Comparison of ENCODE assay signal across 9 cellular contexts in the genomic region with DNA sequence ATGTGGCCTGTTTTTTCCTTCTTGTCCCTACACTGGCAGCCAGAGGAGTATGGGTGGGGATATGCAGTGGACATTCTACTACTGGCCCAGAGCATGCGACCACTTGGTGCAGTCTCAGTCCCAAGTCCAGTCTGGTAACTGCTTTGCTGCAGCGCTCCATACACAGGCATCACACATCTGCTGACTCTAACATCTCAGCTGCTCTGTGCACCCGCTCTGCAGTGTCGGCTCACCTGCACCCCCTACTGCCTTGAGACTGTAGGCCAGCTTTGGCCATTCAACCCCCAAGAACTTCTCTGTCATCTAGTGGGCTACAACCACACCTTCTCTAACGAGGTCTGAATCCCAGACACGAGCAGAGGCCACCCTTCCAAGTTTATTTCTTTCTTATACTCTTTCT. TPM values are rescaled to one million over a fixed set of nuclear protein-coding genes. Genes with fewer than 3 reads are reported as not detected.
A peak's percentile ranks its signal among the peaks of the same experiment; 100 is the strongest.
DNase-seq lines count a peak whose midpoint lies in the region; ATAC-seq, FAIRE-seq and TF ChIP-seq lines count a peak whose summit lies in the region.
"Had no signal": no experiment of that assay in that cellular context is flagged by ENCODE, and none has a peak within 500 bp of the region (broad histone marks: within the 10 kb centered on the region; RNA-seq: fewer than 3 reads in every experiment).

No MANE protein-coding gene starts in this region.

- in situ Hi-C loops in HepG2 (cut with HindIII; ENCODE audit: extremely low pct_ligation_motif_present, low pct_unique_long_range_greater_than_20kb) = no loop called here

- peak; percentile 74 for TF ChIP-seq CTCF in PC-3 (conservative IDR thresholded peaks at IDR 0.05; ENCODE audit: low read depth, low read length)
- peak; percentile 81 for TF ChIP-seq CTCF in HepG2 (CRISPR knock-in tag; IDR thresholded peaks at IDR 0.05)
- TF ChIP-seq CTCF in stomach (IDR thresholded peaks at IDR 0.05) = no peak

- TF ChIP-seq POLR2A in HepG2 (IDR thresholded peaks at IDR 0.05; ENCODE audit: insufficient read depth in 1 of 2, low read depth in 2 of 2, low read length in 2 of 2) (no peak), stomach (IDR thresholded peaks at IDR 0.05) (no peak)

- POLR2A ChIA-PET in PC-3 (lab: Charles Lee; ENCODE audit: unreplicated experiment) (no interaction called here), HepG2 (lab: Yijun Ruan, JAX) (no interaction called here)

- ATAC-seq in GM18867 (IDR thresholded peaks at IDR 0.05; ENCODE audit: unreplicated experiment) (peak; percentile 96), HG02852 (IDR thresholded peaks at IDR 0.05; ENCODE audit: unreplicated experiment) (peak; percentile 63), PC-3 (peak; percentile 96), HepG2 (peak; percentile 100), GM21717 (IDR thresholded peaks at IDR 0.05; ENCODE audit: unreplicated experiment) (no peak)

- TF ChIP-seq RAD21 in HepG2 (CRISPR knock-in tag; IDR thresholded peaks at IDR 0.05) = no peak

- peak; percentile 60 for FAIRE-seq in HepG2 (lab: Jason Lieb, UNC)

- H3K27ac ChIP-seq in PC-3 (ENCODE audit: low read length) (no peak overlapping the region), HepG2 (ENCODE audit: extremely low read length, insufficient read depth, low read length) (no peak overlapping the region), stomach (no peak overlapping the region)

- H3K4me2 ChIP-seq in PC-3 (ENCODE audit: low read length) (no peak overlapping the region), HepG2 (ENCODE audit: low read depth, low read length) (no peak overlapping the region)

- H3K4me1 ChIP-seq in PC-3 (ENCODE audit: insufficient read depth, low read length) (no peaks in the 10 kb centered on the region), HepG2 (ENCODE audit: insufficient read depth, low read length) (no peaks in the 10 kb centered on the region), stomach (no peaks in the 10 kb centered on the region)

- intact Hi-C loops in PC-3 (cut with micrococcal nuclease) (no loop called here), HepG2 (cut with micrococcal nuclease; ENCODE audit: unreplicated experiment) (no loop called here), stomach (cut with DNase I; ENCODE audit: low total_unique reads) (no loop called here)

- 0% methylated on average over 6 of the region's 6 CpGs for WGBS in HepG2 (ENCODE audit: low lambda C conversion rate)
- WGBS in stomach, 5 donors = 38 to 58% (median 54%) methylated on average over 6 of the region's 6 CpGs

- H3K9me2 ChIP-seq in PC-3 (replicated peaks; ENCODE audit: low read length) = no peaks in the 10 kb centered on the region

- H3K9ac ChIP-seq in PC-3 (ENCODE audit: low read length) (no peak overlapping the region), HepG2 (ENCODE audit: insufficient read depth, low read depth, low read length) (no peak overlapping the region)

- H3K36me3 ChIP-seq in PC-3 (ENCODE audit: low read depth, low read length) = no peaks in the 10 kb centered on the region
- H3K36me3 ChIP-seq in HepG2 (replicated peaks in 1 of 2; ENCODE audit: control insufficient read depth in 1 of 2, insufficient read depth in 2 of 2, low read length in 2 of 2) = no peaks in the 10 kb centered on the region
- H3K36me3 ChIP-seq in stomach = no peaks in the 10 kb centered on the region

- TF ChIP-seq EP300 in HepG2 (IDR thresholded peaks at IDR 0.05; ENCODE audit: low read depth in 2 of 2, low read length in 2 of 2) = no peak
- no peak for TF ChIP-seq EP300 in HepG2 (CRISPR knock-in tag; IDR thresholded peaks at IDR 0.05; ENCODE audit: borderline replicate concordance)
- no peak for TF ChIP-seq EP300 in stomach (IDR thresholded peaks at IDR 0.05)

- H3K4me3 ChIP-seq in PC-3 (ENCODE audit: low read length) (no peak overlapping the region), HepG2 (replicated peaks in 1 of 3; ENCODE audit: insufficient read depth in 1 of 3, low read depth in 2 of 3, low read length in 3 of 3) (no peak overlapping the region), stomach (no peak overlapping the region)

- no TSS peak for BruUV-seq in PC-3 (replicated peaks; lab: Mats Ljungman, UMichigan)
- no TSS peak for BruUV-seq in HepG2 (replicated peaks; lab: Mats Ljungman, UMichigan)

- H3K27me3 ChIP-seq in PC-3 (ENCODE audit: low read length) = peaks cover 16% of the 10 kb centered on the region
- no peaks in the 10 kb centered on the region for H3K27me3 ChIP-seq in HepG2 (ENCODE audit: control insufficient read depth in 1 of 2, insufficient read depth in 2 of 2, low read length in 2 of 2)
- H3K27me3 ChIP-seq in stomach = no peaks in the 10 kb centered on the region

- peak; percentile 55 for DNase-seq in PC-3
- peak; percentile 35 for DNase-seq in HepG2 (ENCODE audit: low spot score)
- no peak for DNase-seq in germinal center (ENCODE audit: low spot score)
- no peak for DNase-seq in mesenteric fat pad (ENCODE audit: low spot score)
- DNase-seq in stomach = no peak

- CTCF ChIA-PET in PC-3 (lab: Charles Lee) = no interaction called here
- CTCF ChIA-PET in HepG2 (lab: Yijun Ruan, JAX; ENCODE audit: low intra/inter-chr PET ratio, low total read pairs) = interaction anchor here (1.5 kb wide), 1 partner anchor 95 kb away, joined by 3 read pairs; no protein-coding TSS in a partner anchor

- H4K20me1 ChIP-seq in PC-3 (ENCODE audit: low read length) (no peaks in the 10 kb centered on the region), HepG2 (ENCODE audit: insufficient read depth, low read length) (no peaks in the 10 kb centered on the region)

- H3K79me2 ChIP-seq in PC-3 (ENCODE audit: low read length) (no peaks in the 10 kb centered on the region), HepG2 (ENCODE audit: insufficient read depth, low read length) (no peaks in the 10 kb centered on the region)

- H3K9me3 ChIP-seq in PC-3 (ENCODE audit: low read length) (no peaks in the 10 kb centered on the region), HepG2 (ENCODE audit: low read length) (no peaks in the 10 kb centered on the region), stomach (no peaks in the 10 kb centered on the region)

- H3F3A ChIP-seq in PC-3 (ENCODE audit: low read length, unreplicated experiment) = no peaks in the 10 kb centered on the region

- H2AFZ ChIP-seq in PC-3 (ENCODE audit: low read length) = no peak overlapping the region
- H2AFZ ChIP-seq in HepG2 (ENCODE audit: low read length) = no peak overlapping the region

TF ChIP-seq in HepG2, 621 proteins besides CTCF, POLR2A, EP300 and RAD21 (continues in another document):
- 0 out of 2 replicates have a peak, but pooled peaks have one; percentile 34 for TF ChIP-seq MZF1 (CRISPR knock-in tag; IDR thresholded peaks at IDR 0.05; ENCODE audit: borderline replicate concordance)
- TF ChIP-seq, protein P1, sequence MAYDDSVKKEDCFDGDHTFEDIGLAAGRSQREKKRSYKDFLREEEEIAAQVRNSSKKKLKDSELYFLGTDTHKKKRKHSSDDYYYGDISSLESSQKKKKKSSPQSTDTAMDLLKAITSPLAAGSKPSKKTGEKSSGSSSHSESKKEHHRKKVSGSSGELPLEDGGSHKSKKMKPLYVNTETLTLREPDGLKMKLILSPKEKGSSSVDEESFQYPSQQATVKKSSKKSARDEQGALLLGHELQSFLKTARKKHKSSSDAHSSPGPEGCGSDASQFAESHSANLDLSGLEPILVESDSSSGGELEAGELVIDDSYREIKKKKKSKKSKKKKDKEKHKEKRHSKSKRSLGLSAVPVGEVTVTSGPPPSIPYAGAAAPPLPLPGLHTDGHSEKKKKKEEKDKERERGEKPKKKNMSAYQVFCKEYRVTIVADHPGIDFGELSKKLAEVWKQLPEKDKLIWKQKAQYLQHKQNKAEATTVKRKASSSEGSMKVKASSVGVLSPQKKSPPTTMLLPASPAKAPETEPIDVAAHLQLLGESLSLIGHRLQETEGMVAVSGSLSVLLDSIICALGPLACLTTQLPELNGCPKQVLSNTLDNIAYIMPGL (CRISPR knock-in tag; IDR thresholded peaks at IDR 0.05; ENCODE audit: borderline replicate concordance in 1 of 2, low read depth in 1 of 2) = 0 out of 4 replicates have a peak, but pooled peaks of 1 of the 2 experiments have one; percentile 27
- no peak for TF ChIP-seq MYC (CRISPR knock-in tag; IDR thresholded peaks at IDR 0.05; ENCODE audit: borderline replicate concordance)
- no peak for TF ChIP-seq HHEX (CRISPR knock-in tag; IDR thresholded peaks at IDR 0.05)
- TF ChIP-seq MAF1 (CRISPR knock-in tag; IDR thresholded peaks at IDR 0.05; ENCODE audit: borderline replicate concordance) = no peak
- TF ChIP-seq WIZ (CRISPR knock-in tag; IDR thresholded peaks at IDR 0.05) = no peak

RNA-seq across cellular contexts. Expression of a gene that starts 46.4 kb away (rescaled TPM):
- total RNA-seq in PC-3 (2014; rRNA removed) (not detected in 2 replicates), HepG2 (2016; rRNA removed; fragmentation: Illumina TruSeq; extraction: Trizol) (0.31 TPM in 1 of 2 replicates, not detected in the other), mesenteric fat pad (not detected), stomach (not detected)
- 0.26 and 0.51 TPM in 2 replicates for total RNA-seq in HepG2 (2016; cell fraction: cytosol; rRNA removed; fragmentation: Illumina TruSeq; extraction: Trizol; ENCODE audit: low read depth)
- 0.06 TPM in 1 of 2 replicates, not detected in the other for total RNA-seq in HepG2 (2016; cell fraction: insoluble cytoplasmic fraction; rRNA removed; fragmentation: Illumina TruSeq; extraction: Trizol)
- total RNA-seq in HepG2 (2016; cell fraction: membrane; rRNA removed; fragmentation: Illumina TruSeq; extraction: Trizol) = 0.17 and 0.31 TPM in 2 replicates
- 0.22 and 1.0 TPM in 2 replicates for total RNA-seq in HepG2 (2016; cell fraction: nucleus; rRNA removed; fragmentation: Illumina TruSeq; extraction: Trizol)
- polyA plus RNA-seq in HepG2 (2011; rRNA removed) (0.35 and 0.48 TPM in 2 replicates), stomach (not detected)
- polyA plus RNA-seq in HepG2 (2011; cell fraction: cytosol; rRNA removed) = 0.04 TPM in 1 of 2 replicates, not detected in the other
- 0.87 and 2.0 TPM in 2 replicates for polyA plus RNA-seq in HepG2 (2011; cell fraction: nucleus; rRNA removed)
- 0.08 and 0.68 TPM in 2 replicates for polyA plus RNA-seq in HepG2 (2012)
- not detected in 2 replicates for polyA plus RNA-seq in HepG2 (2016; cell fraction: cytosol; fragmentation: Illumina TruSeq; extraction: Trizol; ENCODE audit: low read depth)
- polyA plus RNA-seq in HepG2 (2016; cell fraction: insoluble cytoplasmic fraction; fragmentation: Illumina TruSeq; extraction: Trizol; ENCODE audit: low read depth) = 0.13 TPM in 1 of 2 replicates, not detected in the other
- polyA plus RNA-seq in HepG2 (2016; cell fraction: membrane; fragmentation: Illumina TruSeq; extraction: Trizol; ENCODE audit: low read depth) = not detected in 2 replicates
- 1.5 and 1.7 TPM in 2 replicates for polyA plus RNA-seq in HepG2 (2016; cell fraction: nucleus; fragmentation: Illumina TruSeq; extraction: Trizol; ENCODE audit: insufficient read depth, low read depth)
- 0.12 TPM in 1 of 2 replicates, not detected in the other for polyA minus RNA-seq in HepG2 (2011; rRNA and poly(A)+ RNA removed; ENCODE audit: low replicate concordance)
- not detected in 2 replicates for polyA minus RNA-seq in HepG2 (2011; cell fraction: cytosol; rRNA and poly(A)+ RNA removed)
- polyA minus RNA-seq in HepG2 (2011; cell fraction: nucleus; rRNA and poly(A)+ RNA removed) = 0.39 and 0.99 TPM in 2 replicates
- total RNA-seq: T-helper 1 cell treated with Interleukin-12 subunit alpha and Interleukin-12 subunit beta and Interleukin-4 antibody, amounts not matched to agents 30 ng/mL and 1 ng/mL, for 36 hours had no signal

Comparison
In these comparisons a context has a peak if more than half of its experiments do, and no peak if none do; other contexts are left out.
1. DNase-seq: peak in PC-3 (single experiment) and HepG2 (single experiment); none in germinal center (single experiment), mesenteric fat pad (single experiment) and stomach (single experiment).
2. CTCF ChIP-seq: peak in PC-3 (single experiment) and HepG2 (single experiment); none in stomach (0 of 7).